In genomic region chrX:64456828-64457227, GRCh38 we compare ENCODE assay signal across 29 cellular contexts.
A peak's percentile ranks its signal among the peaks of the same experiment; 100 is the strongest.
DNase-seq lines count a peak whose midpoint lies in the region; ATAC-seq, FAIRE-seq and TF ChIP-seq lines count a peak whose summit lies in the region.
"Had no signal": no experiment of that assay in that cellular context is flagged by ENCODE, and none has a peak within 500 bp of the region (broad histone marks: within the 10 kb centered on the region; RNA-seq: fewer than 3 reads in every experiment).

No MANE protein-coding gene starts in this region.

- H3K4me1 ChIP-seq in GM12878 (ENCODE audit: control insufficient read depth, insufficient read depth, low read length) (no peaks in the 10 kb centered on the region), vagina (no peaks in the 10 kb centered on the region)
- H3K4me1 ChIP-seq: ascending aorta, BLaER1, suprapubic skin had no signal

- TF ChIP-seq RAD21 in GM12878 (IDR thresholded peaks at IDR 0.05; ENCODE audit: insufficient read depth, low read depth, low read length), result no peak

- POLR2A ChIA-PET in GM12878 (lab: Charles Lee), result no interaction called here

- TF ChIP-seq CTCF in GM12878 (IDR thresholded peaks at IDR 0.05 in 2 of 3, conservative IDR thresholded peaks at IDR 0.05 in 1 of 3; ENCODE audit: control insufficient read depth in 2 of 3, extremely low read depth in 1 of 3, insufficient read depth in 1 of 3, low read depth in 3 of 3, low read length in 3 of 3) (no peak), vagina (IDR thresholded peaks at IDR 0.05) (no peak)

- ATAC-seq in GM18520 (IDR thresholded peaks at IDR 0.05; ENCODE audit: unreplicated experiment) (peak; percentile 60), HG02763 (IDR thresholded peaks at IDR 0.05; ENCODE audit: unreplicated experiment) (peak; percentile 57), HG03558 (IDR thresholded peaks at IDR 0.05; ENCODE audit: extremely low read depth, unreplicated experiment) (peak; percentile 75), GM12878 (no peak)
- ATAC-seq: natural killer cell, Right ventricle myocardium inferior had no signal

- SMC1A ChIA-PET in GM12878 (lab: Charles Lee; ENCODE audit: uncharacterized antibody, unreplicated experiment), result no interaction called here

- no peaks in the 10 kb centered on the region for H3K9me3 ChIP-seq in GM12878 (replicated peaks; ENCODE audit: control insufficient read depth, insufficient read depth, low read length)
- H3K9me3 ChIP-seq in vagina, result no peaks in the 10 kb centered on the region
- H3K9me3 ChIP-seq: ascending aorta, BLaER1, suprapubic skin had no signal

- DNase-seq in GM12878 (ENCODE audit: low read depth, low spot score), result no peak
- DNase-seq in vagina (ENCODE audit: extremely low spot score in 2 of 2), result no peak
- DNase-seq in NCI-H1105 treated with DMSO at 0.1 percent for 48 hours (lab: John Stamatoyannopoulos, UW), result no peak
- no peak for DNase-seq in H54 (ENCODE audit: insufficient read length, low spot score)
- DNase-seq: activated naive CD4-positive, alpha-beta T cell treated with anti-CD3 and anti-CD28 coated beads, Interleukin-2, amount 50 U/mL, for 16 hours; central memory CD4-positive, alpha-beta T cell; DMS53; GDM1; GOT3; Kasumi-1; midbrain; natural killer cell; NCI-H1092; NCI-H2029 treated with DMSO at 0.1 percent for 48 hours; NCI-H345; NCI-H774; retina; small intestine; stimulated activated CD4-positive, alpha-beta T cell treated with anti-CD3 and anti-CD28 coated beads, Interleukin-2, amount 100 ng/mL, for 24 hours; WERI-Rb-1 had no signal

- intact Hi-C loops in GM12878 (cut with micrococcal nuclease; ENCODE audit: unreplicated experiment), result no loop called here
- intact Hi-C loops in vagina (cut with DNase I), result no loop called here

- no peak overlapping the region for H3K4me2 ChIP-seq in GM12878 (ENCODE audit: control insufficient read depth, insufficient read depth)
- H3K4me2 ChIP-seq: BLaER1 had no signal

- TF ChIP-seq POLR2A in GM12878 (IDR thresholded peaks at IDR 0.05; ENCODE audit: low read depth, low read length), result no peak
- TF ChIP-seq POLR2A in vagina (IDR thresholded peaks at IDR 0.05), result no peak
- no peak for TF ChIP-seq POLR2A in H54 (IDR thresholded peaks at IDR 0.05; ENCODE audit: low read depth, low read length)

- FAIRE-seq in GM12878 (lab: Jason Lieb, UNC) (no peak), H54 (lab: Jason Lieb, UNC) (no peak)
- FAIRE-seq: endothelial cell of umbilical vein, keratinocyte, small intestine had no signal

- no TSS peak for BruUV-seq in GM12878 (replicated peaks; lab: Mats Ljungman, UMichigan)

- no peak for TF ChIP-seq EP300 in GM12878 (IDR thresholded peaks at IDR 0.05; ENCODE audit: borderline replicate concordance in 1 of 2, control insufficient read depth in 1 of 2, low read depth in 2 of 2, low read length in 2 of 2)

- H3K36me3 ChIP-seq in GM12878 (ENCODE audit: control insufficient read depth in 2 of 2, insufficient read depth in 2 of 2, low read length in 1 of 2) (no peaks in the 10 kb centered on the region), vagina (no peaks in the 10 kb centered on the region)
- H3K36me3 ChIP-seq: ascending aorta, BLaER1, suprapubic skin, WERI-Rb-1 had no signal

- CTCF ChIA-PET in GM12878 (lab: Yijun Ruan, JAX), result interaction anchor here (0.8 kb wide), 1 partner anchor 9 kb away, joined by 3 read pairs; no protein-coding TSS in a partner anchor

- 38% methylated on average over 2 of the region's 2 CpGs for WGBS in GM12878 (ENCODE audit: insufficient coverage, insufficient replicate concordance, low lambda C conversion rate, missing lambda C conversion rate)

- H2AFZ ChIP-seq in GM12878 (ENCODE audit: control insufficient read depth, low read depth, low read length), result no peak overlapping the region

- H3K9ac ChIP-seq in GM12878 (ENCODE audit: control insufficient read depth, insufficient read depth, low read length), result no peak overlapping the region
- H3K9ac ChIP-seq: BLaER1 had no signal

- no peaks in the 10 kb centered on the region for H3K79me2 ChIP-seq in GM12878 (ENCODE audit: control insufficient read depth, insufficient read depth, low read length)

- no peaks in the 10 kb centered on the region for H4K20me1 ChIP-seq in GM12878 (ENCODE audit: control insufficient read depth, insufficient read depth)
- H4K20me1 ChIP-seq: BLaER1 had no signal

- RAD21 ChIA-PET in GM12878 (lab: Charles Lee; ENCODE audit: unreplicated experiment), result no interaction called here

- H3K27ac ChIP-seq in GM12878 (ENCODE audit: control insufficient read depth, insufficient read depth), result no peak overlapping the region
- no peak overlapping the region for H3K27ac ChIP-seq in vagina
- H3K27ac ChIP-seq: ascending aorta, BLaER1, suprapubic skin, WERI-Rb-1 had no signal

- H3K4me3 ChIP-seq in GM12878 (no peak overlapping the region), vagina (no peak overlapping the region)
- H3K4me3 ChIP-seq: ascending aorta, BLaER1, suprapubic skin had no signal

- H3K27me3 ChIP-seq in GM12878 (replicated peaks in 1 of 2; ENCODE audit: control insufficient read depth in 2 of 2, insufficient read depth in 2 of 2, low read length in 1 of 2), result no peaks in the 10 kb centered on the region
- no peaks in the 10 kb centered on the region for H3K27me3 ChIP-seq in vagina
- H3K27me3 ChIP-seq: ascending aorta, suprapubic skin had no signal

- in situ Hi-C loops in GM12878 (cut with MboI), result no loop called here

TF ChIP-seq in GM12878, 131 proteins besides CTCF, POLR2A, EP300 and RAD21:
- peak; percentile 44; the same call in 1 of the 2 replicates for TF ChIP-seq SPI1 (IDR thresholded peaks at IDR 0.05; ENCODE audit: borderline replicate concordance, insufficient read depth, low read depth, low read length)
- 0 out of 2 replicates have a peak, but pooled peaks have one; percentile 39 for TF ChIP-seq NR2F1 (conservative IDR thresholded peaks at IDR 0.05)
- TF ChIP-seq BRCA1 (IDR thresholded peaks at IDR 0.05; ENCODE audit: low read depth, low read length), result no peak
TF ChIP-seq in GM12878: peak in this region for 2.
